10 cellular contexts compared by ENCODE assay signal in the genomic region with DNA sequence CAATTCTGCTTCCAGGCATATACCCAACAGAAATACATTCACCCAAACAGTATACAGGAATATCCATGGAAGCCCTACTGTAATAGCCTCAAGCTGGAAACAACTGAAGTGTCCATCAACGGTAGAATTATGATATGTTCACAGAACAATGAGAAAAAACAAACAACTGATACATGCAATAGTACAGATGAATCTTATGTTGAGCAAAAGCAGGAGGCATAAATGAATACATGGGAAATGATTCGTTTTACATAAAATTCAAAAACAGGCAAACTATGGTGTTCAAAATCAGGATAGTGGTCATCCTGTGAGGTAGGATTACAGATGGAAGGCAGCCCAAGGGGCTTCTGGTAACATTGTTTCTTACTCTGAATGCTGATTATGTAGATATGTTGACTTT.
"Had no signal": no experiment of that assay in that cellular context is flagged by ENCODE, and none has a peak within 500 bp of the region (broad histone marks: within the 10 kb centered on the region; RNA-seq: fewer than 3 reads in every experiment).

No MANE protein-coding gene starts in this region.

- ATAC-seq: HCT116, HepG2 had no signal

- H3K27ac ChIP-seq: GM23248, HL-60 had no signal

- H3K27ac Mint-ChIP-seq: HFFc6, IgD-negative memory B cell had no signal

- H3K9me3 ChIP-seq: HAP-1 had no signal

- H3K27me3 Mint-ChIP-seq: IgD-negative memory B cell had no signal

- H3K9me3 Mint-ChIP-seq: HFFc6, IgD-negative memory B cell had no signal

- H3K4me3 Mint-ChIP-seq: HFFc6, IgD-negative memory B cell had no signal

- DNase-seq: GM23248, GOT3, H7, HFFc6, KBM-7 had no signal
